ENCODE assay signal across 23 cellular contexts in genomic region chr16:47377156-47377555, GRCh38.
A peak's percentile ranks its signal among the peaks of the same experiment; 100 is the strongest.
DNase-seq lines count a peak whose midpoint lies in the region; ATAC-seq and TF ChIP-seq lines count a peak whose summit lies in the region.
"Had no signal": no experiment of that assay in that cellular context is flagged by ENCODE, and none has a peak within 500 bp of the region (broad histone marks: within the 10 kb centered on the region; RNA-seq: fewer than 3 reads in every experiment).

No MANE protein-coding gene starts in this region.

- H3K27ac Mint-ChIP-seq in H9, result peak overlapping the region in 2 of 3 experiments; percentile 31 to 77; a peak in 3 of 7 replicates
- H3K27ac Mint-ChIP-seq: CD4-positive, alpha-beta memory T cell; naive B cell; T-helper 1 cell treated with Interleukin-12 subunit alpha and Interleukin-12 subunit beta and Interleukin-4 antibody, amounts not matched to agents 30 μg/mL and 1 μg/mL, for 36 hours had no signal

- H3K4me1 ChIP-seq in H9 (ENCODE audit: insufficient read depth, low read length) (peaks cover 4% of the 10 kb centered on the region; the same call in 1 of the 2 replicates), mesendoderm (ENCODE audit: control insufficient read depth, low read depth, low read length) (peaks cover 5% of the 10 kb centered on the region)
- H3K4me1 ChIP-seq: transverse colon had no signal

- no peaks in the 10 kb centered on the region for H3K36me3 ChIP-seq in mesendoderm (ENCODE audit: control insufficient read depth, insufficient read depth, low read length)

- H4K8ac ChIP-seq in H9 (replicated peaks; ENCODE audit: insufficient read length, low read depth, low read length) (no peak overlapping the region), mesendoderm (ENCODE audit: low read depth, low read length) (no peak overlapping the region)

- H2BK5ac ChIP-seq in H9 (ENCODE audit: insufficient read length, low read length) (no peak overlapping the region), mesendoderm (ENCODE audit: low read length) (no peak overlapping the region)

- CTCF ChIA-PET in RWPE1 (lab: Yijun Ruan, JAX), result interaction anchor here (0.7 kb wide), 1 partner anchor 118 kb away, joined by 3 read pairs; no protein-coding TSS in a partner anchor

- no peaks in the 10 kb centered on the region for H3K9me3 Mint-ChIP-seq in H9

- no CpG with 5 or more reads among the region's 3 CpGs for WGBS in H9 (ENCODE audit: extremely low coverage, insufficient read length, low lambda C conversion rate)
- no CpG with 5 or more reads among the region's 3 CpGs for WGBS in mesendoderm (ENCODE audit: extremely low coverage, insufficient coverage, low lambda C conversion rate)

- no peak for TF ChIP-seq CTCF in H9 (conservative IDR thresholded peaks at IDR 0.05)
- TF ChIP-seq CTCF in RWPE1 (conservative IDR thresholded peaks at IDR 0.05; ENCODE audit: low read depth), result no peak
- no peak for TF ChIP-seq CTCF in epithelial cell of esophagus (IDR thresholded peaks at IDR 0.05; ENCODE audit: insufficient read depth, low read depth, low read length, missing control alignments)

- H3K27ac ChIP-seq in H9 (ENCODE audit: insufficient read length, low read depth, low read length) (peak overlapping the region; percentile 10), RWPE1 (no peak overlapping the region), mesendoderm (ENCODE audit: low read depth, low read length) (no peak overlapping the region)
- H3K27ac ChIP-seq: SK-N-MC, skin epidermis, transverse colon had no signal

- H3K4ac ChIP-seq in H9 (ENCODE audit: low read depth, low read length), result no peak overlapping the region
- H3K4ac ChIP-seq in mesendoderm (ENCODE audit: low read depth, low read length), result no peak overlapping the region

- H3K4me3 ChIP-seq in epithelial cell of esophagus (ENCODE audit: low read length) (no peak overlapping the region), mesendoderm (ENCODE audit: low read length) (no peak overlapping the region)
- H3K4me3 ChIP-seq: GM12878, HAP-1, SK-N-MC, skin epidermis, transverse colon had no signal

- no peaks in the 10 kb centered on the region for H3K27me3 ChIP-seq in H9 (ENCODE audit: insufficient read depth, low read length)
- H3K27me3 ChIP-seq in mesendoderm (ENCODE audit: insufficient read depth, low read length, poor library complexity), result no peaks in the 10 kb centered on the region
- H3K27me3 ChIP-seq: transverse colon had no signal

- H3K9ac ChIP-seq in H9 (ENCODE audit: extremely low read depth, insufficient read length, low read length), result no peak overlapping the region
- no peak overlapping the region for H3K9ac ChIP-seq in mesendoderm (ENCODE audit: low read length)

- H3K14ac ChIP-seq in H9 (ENCODE audit: insufficient read depth, low read length), result no peak overlapping the region

- H2BK120ac ChIP-seq in H9 (ENCODE audit: low read depth, low read length, poor library complexity, severe bottlenecking) (no peak overlapping the region), mesendoderm (ENCODE audit: low read depth, low read length) (no peak overlapping the region)

- H4K5ac ChIP-seq in H9 (ENCODE audit: insufficient read length, low read depth, low read length) (no peak overlapping the region), mesendoderm (ENCODE audit: low read length) (no peak overlapping the region)

- H3T11ph ChIP-seq in H9 (ENCODE audit: low read length), result no peak overlapping the region

- POLR2A ChIA-PET in RWPE1 (lab: Yijun Ruan, JAX; ENCODE audit: low non-redundant PET), result no interaction called here

- H3K18ac ChIP-seq in H9 (ENCODE audit: insufficient read length, low read depth, low read length) (no peak overlapping the region), mesendoderm (ENCODE audit: low read length) (no peak overlapping the region)

- no peak overlapping the region for H2BK12ac ChIP-seq in H9 (ENCODE audit: insufficient read length, low read depth, low read length)

- H3K23me2 ChIP-seq in H9 (ENCODE audit: insufficient read length, low read depth, low read length, poor library complexity, severe bottlenecking), result no peaks in the 10 kb centered on the region

- H3K36me3 Mint-ChIP-seq in H9 (ENCODE audit: insufficient read depth in 1 of 3, low read depth in 3 of 3), result peaks cover 0 to 5% (median 0%) of the 10 kb centered on the region in 3 experiments; a peak in 1 of 7 replicates

- no peaks in the 10 kb centered on the region for H3K9me3 ChIP-seq in H9 (ENCODE audit: control insufficient read depth, low read depth, low read length)
- H3K9me3 ChIP-seq: HAP-1, transverse colon had no signal

- H3K23ac ChIP-seq in H9 (ENCODE audit: insufficient read length, low read depth, low read length) (no peak overlapping the region), mesendoderm (ENCODE audit: low read length) (no peak overlapping the region)

- H2BK20ac ChIP-seq in H9 (ENCODE audit: low read depth, low read length, poor library complexity, severe bottlenecking), result no peak overlapping the region

- H2AFZ ChIP-seq in H9 (ENCODE audit: low read length), result no peak overlapping the region

- H4K91ac ChIP-seq in H9 (ENCODE audit: insufficient read length, low read depth, low read length), result no peak overlapping the region

- no peaks in the 10 kb centered on the region for H4K20me1 ChIP-seq in H9 (ENCODE audit: control insufficient read depth, insufficient read depth, insufficient read length)

- ATAC-seq in HG02852 (IDR thresholded peaks at IDR 0.05; ENCODE audit: unreplicated experiment), result no peak
- no peak for ATAC-seq in HG02938 (IDR thresholded peaks at IDR 0.05; ENCODE audit: unreplicated experiment)
- ATAC-seq: GM12878, left colon had no signal

- H3K4me2 ChIP-seq in H9 (ENCODE audit: insufficient read depth, insufficient read length, low read length), result no peak overlapping the region
- H3K4me2 ChIP-seq in mesendoderm (ENCODE audit: low read length), result no peak overlapping the region

- no peaks in the 10 kb centered on the region for H3K27me3 Mint-ChIP-seq in H9 (ENCODE audit: low read depth)
- H3K27me3 Mint-ChIP-seq: CD4-positive, alpha-beta memory T cell; naive B cell had no signal

- H3K56ac ChIP-seq in H9 (ENCODE audit: insufficient read length, low read depth, low read length), result no peak overlapping the region
- no peak overlapping the region for H3K56ac ChIP-seq in mesendoderm (ENCODE audit: low read length)

- H3K79me1 ChIP-seq in H9 (ENCODE audit: insufficient read depth, low read depth, low read length, poor library complexity, severe bottlenecking) (no peaks in the 10 kb centered on the region), mesendoderm (ENCODE audit: low read length) (no peaks in the 10 kb centered on the region)

- no peak for DNase-seq in H9
- DNase-seq in RWPE1 (ENCODE audit: low spot score), result peak; percentile 3
- peak; percentile 60 for DNase-seq in epithelial cell of esophagus (ENCODE audit: low read depth)
- DNase-seq in mesendoderm, result peak; percentile 68
- no peak for DNase-seq in NCI-H345 (lab: John Stamatoyannopoulos, UW)
- DNase-seq: activated CD8-positive, alpha-beta memory T cell treated with anti-CD3 and anti-CD28 coated beads for 24 hours; activated gamma-delta T cell treated with Interleukin-2 at 50 U/mL for 16 hours; activated T-cell treated with anti-CD3 and anti-CD28 coated beads, Interleukin-2, amount 50 U/mL, for 1 hour; CD4-positive, alpha-beta memory T cell; KBM-7; left colon; naive B cell; NCI-H1694; NCI-H69; nucleus accumbens; transverse colon had no signal

- H2BK15ac ChIP-seq in H9 (ENCODE audit: low read depth, low read length), result no peak overlapping the region
- H2BK15ac ChIP-seq in mesendoderm (replicated peaks; ENCODE audit: low read depth), result no peak overlapping the region

- H3K79me2 ChIP-seq in H9 (ENCODE audit: insufficient read depth, low read length) (no peaks in the 10 kb centered on the region), mesendoderm (ENCODE audit: control insufficient read depth, insufficient read depth, low read length) (no peaks in the 10 kb centered on the region)

- peaks cover 18 to 19% of the 10 kb centered on the region in 2 experiments for H3K4me1 Mint-ChIP-seq in H9
- H3K4me1 Mint-ChIP-seq: naive B cell had no signal

- H3K4me3 Mint-ChIP-seq in H9, result no peak overlapping the region
- H3K4me3 Mint-ChIP-seq: CD4-positive, alpha-beta memory T cell; T-helper 1 cell treated with Interleukin-12 subunit alpha and Interleukin-12 subunit beta and Interleukin-4 antibody, amounts not matched to agents 30 μg/mL and 1 μg/mL, for 36 hours had no signal

- H2AK5ac ChIP-seq in H9 (ENCODE audit: insufficient read length, low read length) (no peak overlapping the region), mesendoderm (ENCODE audit: low read length) (no peak overlapping the region)

Comparison
In these comparisons a context has a peak if more than half of its experiments do, and no peak if none do; other contexts are left out.
1. DNase-seq: peak in RWPE1 (single experiment), epithelial cell of esophagus (single experiment) and mesendoderm (single experiment); none in H9 (single experiment) and NCI-H345 (single experiment).